Comparison of ENCODE assay signal across 8 cellular contexts in the genomic region with DNA sequence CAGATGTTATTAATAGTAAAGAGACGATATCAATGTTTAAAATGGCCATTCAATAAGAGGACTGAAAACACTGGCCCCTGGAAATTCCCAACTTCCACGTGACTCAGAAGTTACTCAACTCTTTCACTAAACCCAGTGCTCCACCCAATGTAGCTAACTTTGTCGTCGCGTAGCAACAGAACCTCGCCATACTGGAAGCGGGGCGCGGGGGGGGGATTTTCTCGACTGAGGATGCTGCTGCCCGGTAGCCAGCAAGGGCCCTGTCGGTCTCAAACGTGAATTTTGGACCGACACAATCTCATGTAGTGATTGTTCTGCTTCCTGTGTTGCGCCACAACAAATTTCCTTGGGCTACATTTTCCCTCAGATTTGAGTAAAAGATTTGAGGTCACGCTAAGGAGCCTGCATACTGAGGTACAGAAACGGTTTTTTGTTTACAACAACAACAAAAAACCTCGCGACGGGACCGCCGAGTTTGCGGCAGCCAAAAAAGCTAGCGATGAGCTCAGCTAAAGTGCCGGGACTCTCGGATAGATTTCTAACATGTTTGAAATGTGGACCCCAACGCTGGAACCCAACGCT. TPM values are rescaled to one million over a fixed set of nuclear protein-coding genes. Genes with fewer than 3 reads are reported as not detected.
A peak's percentile ranks its signal among the peaks of the same experiment; 100 is the strongest.
DNase-seq lines count a peak whose midpoint lies in the region; ATAC-seq and TF ChIP-seq lines count a peak whose summit lies in the region.

No MANE protein-coding gene starts in this region.

- no peaks in the 10 kb centered on the region for H3K9me3 Mint-ChIP-seq in activated T-cell treated with anti-CD3 and anti-CD28 coated beads, Interleukin-2, amount 50 U/mL, for 72 hours

- H3K27me3 ChIP-seq in PC-9 (ENCODE audit: insufficient read depth, low read depth) (no peaks in the 10 kb centered on the region), esophagus squamous epithelium (no peaks in the 10 kb centered on the region), muscle layer of duodenum (ENCODE audit: low read depth, low read length) (no peaks in the 10 kb centered on the region)

- H3K4me3 ChIP-seq in AG10803 (ENCODE audit: low read length) (peak overlapping the region; percentile 87), PC-9 (peak overlapping the region; percentile 85), esophagus squamous epithelium (peak overlapping the region; percentile 65 to 77 (median 72)), muscle layer of duodenum (ENCODE audit: low read depth in 1 of 2, low read length in 2 of 2) (peak overlapping the region; percentile 82 to 91)

- DNase-seq in AG10803 (ENCODE audit: low read depth): peak; percentile 97
- DNase-seq in GM19238 (ENCODE audit: insufficient read length, low spot score): peak; percentile 9
- DNase-seq in HK-2 (ENCODE audit: unreplicated experiment): peak; percentile 90
- peak; percentile 79 to 86 for DNase-seq in PC-9
- DNase-seq in activated T-cell treated with anti-CD3 and anti-CD28 coated beads, Interleukin-2, amount 50 U/mL, for 72 hours: peak; percentile 77 to 89
- peak; percentile 50 for DNase-seq in esophagus squamous epithelium (lab: John Stamatoyannopoulos, UW)
- DNase-seq in stimulated activated CD8-positive, alpha-beta memory T cell treated with anti-CD3 and anti-CD28 coated beads, Interleukin-7, amount 100 ng/mL, for 24 hours (ENCODE audit: low read depth): peak; percentile 66

- peak overlapping the region; percentile 97 for H3K27ac ChIP-seq in PC-9
- H3K27ac ChIP-seq in esophagus squamous epithelium: peak overlapping the region; percentile 96 to 100 (median 98)
- peak overlapping the region; percentile 100 for H3K27ac ChIP-seq in muscle layer of duodenum (ENCODE audit: low read length)

- no peaks in the 10 kb centered on the region for H4K20me1 ChIP-seq in PC-9 (ENCODE audit: insufficient read depth)

- H3K4me1 Mint-ChIP-seq in activated T-cell treated with anti-CD3 and anti-CD28 coated beads, Interleukin-2, amount 50 U/mL, for 72 hours (ENCODE audit: low read depth): peaks cover 43% of the 10 kb centered on the region

- H3K27ac Mint-ChIP-seq in activated T-cell treated with anti-CD3 and anti-CD28 coated beads, Interleukin-2, amount 50 U/mL, for 72 hours: peak overlapping the region; percentile 95

- H3K36me3 ChIP-seq in PC-9 (ENCODE audit: low read depth) (no peaks in the 10 kb centered on the region), esophagus squamous epithelium (peaks cover 0 to 13% (median 0%) of the 10 kb centered on the region in 3 donors), muscle layer of duodenum (ENCODE audit: control insufficient read depth in 1 of 2, insufficient read depth in 2 of 2, low read length in 2 of 2) (peaks cover 0 to 18% of the 10 kb centered on the region in 2 donors)

- peak overlapping the region; percentile 89 to 92 for H3K4me3 Mint-ChIP-seq in activated T-cell treated with anti-CD3 and anti-CD28 coated beads, Interleukin-2, amount 50 U/mL, for 72 hours

- TSS peak; percentile 99 for BruUV-seq in PC-9 (replicated peaks; lab: Mats Ljungman, UMichigan)

- peaks cover 6% of the 10 kb centered on the region for H3K27me3 Mint-ChIP-seq in activated T-cell treated with anti-CD3 and anti-CD28 coated beads, Interleukin-2, amount 50 U/mL, for 72 hours (ENCODE audit: low read depth)

- H3K4me1 ChIP-seq in PC-9 (replicated peaks; ENCODE audit: insufficient read depth) (peaks cover 45% of the 10 kb centered on the region), esophagus squamous epithelium (peaks cover 8 to 65% (median 25%) of the 10 kb centered on the region in 3 donors), muscle layer of duodenum (ENCODE audit: control insufficient read depth in 1 of 2, insufficient read depth in 2 of 2, low read length in 2 of 2) (peaks cover 3 to 10% of the 10 kb centered on the region in 2 donors)

- intact Hi-C loops in PC-9 (cut with micrococcal nuclease; ENCODE audit: unreplicated experiment) (loop anchor here (1.0 to 10.0 kb wide), 6 partner anchors 39 to 406 kb away; a partner anchor contains a TSS), esophagus squamous epithelium (cut with DNase I) (loop anchor here (5.0 to 10.0 kb wide), 2 partner anchors 144 to 234 kb away; a partner anchor contains a TSS)

- peak overlapping the region; percentile 99 for H3K4me2 ChIP-seq in PC-9

- H3K36me3 Mint-ChIP-seq in activated T-cell treated with anti-CD3 and anti-CD28 coated beads, Interleukin-2, amount 50 U/mL, for 72 hours (ENCODE audit: insufficient read depth in 2 of 2): peaks cover 0 to 5% of the 10 kb centered on the region in 2 donors

- H3F3A ChIP-seq in PC-9 (ENCODE audit: insufficient read depth, low read depth): peaks cover 26% of the 10 kb centered on the region

- WGBS in esophagus squamous epithelium, 2 donors: 0 to 1% methylated on average over 18 to 24 of the region's 28 CpGs

- peak in 1 of 4 donors; percentile 38 for TF ChIP-seq POLR2A in esophagus squamous epithelium (IDR thresholded peaks at IDR 0.05)

- H3K9me2 ChIP-seq in PC-9 (ENCODE audit: insufficient read depth): no peaks in the 10 kb centered on the region

- ATAC-seq in activated T-cell treated with anti-CD3 and anti-CD28 coated beads, Interleukin-2, amount 50 U/mL, for 72 hours (replicated peaks in 1 of 2): peak; percentile 51 to 53

- CTCF ChIA-PET in PC-9 (lab: Charles Lee): interaction anchor here (0.6 to 0.7 kb wide), 4 partner anchors 21 to 72 kb away, joined by 3 to 20 read pairs (median 8); no protein-coding TSS in a partner anchor

- H2AFZ ChIP-seq in PC-9: peak overlapping the region; percentile 94

- TF ChIP-seq CTCF in AG10803 (conservative IDR thresholded peaks at IDR 0.05; ENCODE audit: low read length): no peak
- TF ChIP-seq CTCF in PC-9 (conservative IDR thresholded peaks at IDR 0.05): no peak
- no peak for TF ChIP-seq CTCF in esophagus squamous epithelium (IDR thresholded peaks at IDR 0.05)

- POLR2A ChIA-PET in PC-9 (lab: Charles Lee; ENCODE audit: unreplicated experiment): interaction anchor here (0.5 to 1.0 kb wide), 10 partner anchors 23 to 1750 kb away, joined by 3 to 26 read pairs (median 5); a partner anchor contains a TSS

- H3K9me3 ChIP-seq in PC-9 (ENCODE audit: insufficient read depth, low read depth) (no peaks in the 10 kb centered on the region), esophagus squamous epithelium (no peaks in the 10 kb centered on the region), muscle layer of duodenum (ENCODE audit: control insufficient read depth in 1 of 2, low read length in 2 of 2) (no peaks in the 10 kb centered on the region)

- no peaks in the 10 kb centered on the region for H3K79me2 ChIP-seq in PC-9 (ENCODE audit: low read depth)

RNA-seq across cellular contexts. Expression of a gene that starts 1.0 kb away (rescaled TPM):
- total RNA-seq in PC-9 (2021): 4.3 TPM in 2 replicates
- total RNA-seq in activated T-cell treated with anti-CD3 and anti-CD28 coated beads, Interleukin-2, amount 50 U/mL, for 72 hours: 10 to 100 TPM; 16.0 to 16.3 TPM
- total RNA-seq in esophagus squamous epithelium: 1 to 10 TPM; 2.7 to 9.3 (median 6.3) TPM

RNA-seq across cellular contexts. Expression of a gene that starts 35.3 kb away (rescaled TPM):
- total RNA-seq in PC-9 (2021) (31.6 and 41.3 TPM in 2 replicates), esophagus squamous epithelium (100 to 1,000 TPM; 150 to 202 (median 191) TPM)
- total RNA-seq in activated T-cell treated with anti-CD3 and anti-CD28 coated beads, Interleukin-2, amount 50 U/mL, for 72 hours: not detected

Comparison
In these comparisons a context has a peak if more than half of its experiments do, and no peak if none do; other contexts are left out.
1. Peak in every context shown above with its lines: DNase-seq, ATAC-seq, H3K4me3 ChIP-seq and H3K27ac ChIP-seq.
2. DNase-seq: peak in every context shown above with its lines; median percentile 97 in AG10803; 90 in HK-2; 83 in activated T-cell treated with anti-CD3 and anti-CD28 coated beads, Interleukin-2, amount 50 U/mL, for 72 hours; 82 in PC-9; 66 in stimulated activated CD8-positive, alpha-beta memory T cell treated with anti-CD3 and anti-CD28 coated beads, Interleukin-7, amount 100 ng/mL, for 24 hours; 50 in esophagus squamous epithelium; 9 in GM19238.
3. RNA of a gene that starts 35.3 kb away (total RNA-seq): 150 to 202 TPM in esophagus squamous epithelium and 31.6 to 41.3 TPM in PC-9; not detected in activated T-cell treated with anti-CD3 and anti-CD28 coated beads, Interleukin-2, amount 50 U/mL, for 72 hours; every median in the first group is over 10 times any median in the second.